ENCODE assay signal across 3 cellular contexts in the genomic region with DNA sequence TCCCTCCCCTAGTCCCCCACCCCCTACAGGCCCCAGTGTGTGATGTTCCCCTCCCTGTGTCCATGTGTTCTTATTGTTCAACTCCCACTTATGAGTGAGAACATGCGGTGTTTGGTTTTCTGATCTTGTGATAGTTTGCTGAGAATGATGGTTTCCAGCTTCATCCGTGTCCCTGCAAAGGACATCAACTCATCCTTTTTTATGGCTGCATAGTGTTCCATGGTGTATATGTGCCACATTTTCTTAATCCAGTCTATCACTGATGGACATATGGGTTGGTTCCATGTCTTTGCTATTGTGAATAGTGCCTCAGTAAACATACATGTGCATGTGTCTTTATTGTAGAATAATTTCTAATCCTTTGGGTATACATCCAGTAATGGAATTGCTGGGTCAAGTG. TPM values are rescaled to one million over a fixed set of nuclear protein-coding genes. Genes with fewer than 3 reads are reported as not detected.
A peak's percentile ranks its signal among the peaks of the same experiment; 100 is the strongest.
DNase-seq lines count a peak whose midpoint lies in the region; ATAC-seq, FAIRE-seq and TF ChIP-seq lines count a peak whose summit lies in the region.
"Not testable (repeated sequence)": the region's sequence is repeated elsewhere in the genome, so short reads cannot be mapped to it uniquely, and the experiment has no call there.

No MANE protein-coding gene starts in this region.

- not testable (repeated sequence) for BruUV-seq in K562 (replicated peaks; lab: Mats Ljungman, UMichigan)

- H3K27me3 ChIP-seq in K562 (ENCODE audit: control insufficient read depth in 2 of 2, insufficient read depth in 2 of 2, low read length in 2 of 2) = not testable (repeated sequence)

- POLR2A ChIA-PET in HEK293 (lab: Yijun Ruan, JAX) = not testable (repeated sequence)
- POLR2A ChIA-PET in K562 (lab: Yijun Ruan, JAX) = interaction anchor here (1.5 kb wide), 1 partner anchor 9 kb away, joined by 3 read pairs; no protein-coding TSS in a partner anchor

- H3K4me3 ChIP-seq in HEK293 (ENCODE audit: low read depth, low read length); K562: not testable (repeated sequence)

- not testable (repeated sequence) for H3K4me2 ChIP-seq in K562 (ENCODE audit: insufficient read depth, low read length)

- not testable (repeated sequence) for H2AFZ ChIP-seq in K562 (ENCODE audit: low read depth, low read length)

- not testable (repeated sequence) for FAIRE-seq in K562 (lab: Jason Lieb, UNC)

- not testable (repeated sequence) for TF ChIP-seq RAD21 in K562 (CRISPR knock-in tag; conservative IDR thresholded peaks at IDR 0.05 in 1 of 2, IDR thresholded peaks at IDR 0.05 in 1 of 2)

- TF ChIP-seq EP300 in K562 (IDR thresholded peaks at IDR 0.05; ENCODE audit: low read length) = not testable (repeated sequence)

- TF ChIP-seq POLR2A in K562 (conservative IDR thresholded peaks at IDR 0.05) = not testable (repeated sequence)

- not testable (repeated sequence) for H3K4me1 ChIP-seq in HEK293 (ENCODE audit: control insufficient read depth, insufficient read depth, low read length)
- peaks cover 12 to 18% of the 10 kb centered on the region in 2 experiments; a peak in 4 of 5 replicates for H3K4me1 ChIP-seq in K562 (replicated peaks in 1 of 2; ENCODE audit: control insufficient read depth in 2 of 2, insufficient read depth in 2 of 2, low read length in 2 of 2)

- peaks cover 16% of the 10 kb centered on the region for H3K4me1 Mint-ChIP-seq in stimulated activated effector memory CD8-positive, alpha-beta T cell treated with anti-CD3 and anti-CD28 coated beads, Interleukin-12 subunit alpha, Interleukin-12 subunit beta, amount 100 ng/mL, for 72 hours

- H3K27ac ChIP-seq in HEK293 (ENCODE audit: extremely low read depth, low read depth, low read length); K562 (ENCODE audit: extremely low read depth, low read depth, low read length): not testable (repeated sequence)

- not testable (repeated sequence) for DNase-seq in K562 (ENCODE audit: extremely low read depth in 1 of 4, low spot score in 3 of 4); stimulated activated effector memory CD8-positive, alpha-beta T cell treated with anti-CD3 and anti-CD28 coated beads, Interleukin-12 subunit alpha, Interleukin-12 subunit beta, amount 100 ng/mL, for 72 hours (ENCODE audit: low spot score in 2 of 2)

- H3K27ac Mint-ChIP-seq in stimulated activated effector memory CD8-positive, alpha-beta T cell treated with anti-CD3 and anti-CD28 coated beads, Interleukin-12 subunit alpha, Interleukin-12 subunit beta, amount 100 ng/mL, for 72 hours = peak overlapping the region; percentile 54

- peaks cover 4 to 11% of the 10 kb centered on the region in 2 experiments; a peak in 2 of 3 replicates for H3K36me3 ChIP-seq in HEK293 (ENCODE audit: control insufficient read depth in 2 of 2, insufficient read depth in 1 of 2, low read length in 2 of 2)
- not testable (repeated sequence) for H3K36me3 ChIP-seq in K562 (ENCODE audit: control insufficient read depth, insufficient read depth, low read length)

- peaks cover 17% of the 10 kb centered on the region for H3K36me3 Mint-ChIP-seq in stimulated activated effector memory CD8-positive, alpha-beta T cell treated with anti-CD3 and anti-CD28 coated beads, Interleukin-12 subunit alpha, Interleukin-12 subunit beta, amount 100 ng/mL, for 72 hours

- H3K9me3 ChIP-seq in HEK293 (ENCODE audit: control insufficient read depth, insufficient read depth, low read depth, low read length); K562 (replicated peaks; ENCODE audit: control insufficient read depth, insufficient read depth, low read depth, low read length): not testable (repeated sequence)

- peaks cover 17% of the 10 kb centered on the region for H3K9me3 Mint-ChIP-seq in stimulated activated effector memory CD8-positive, alpha-beta T cell treated with anti-CD3 and anti-CD28 coated beads, Interleukin-12 subunit alpha, Interleukin-12 subunit beta, amount 100 ng/mL, for 72 hours

- WGBS in K562 (ENCODE audit: insufficient coverage, low coverage, missing lambda C conversion rate) = 83% methylated on average over 1 of the region's 2 CpGs

- intact Hi-C loops in K562 (cut with micrococcal nuclease) = not testable (repeated sequence)

- H3K4me3 Mint-ChIP-seq in stimulated activated effector memory CD8-positive, alpha-beta T cell treated with anti-CD3 and anti-CD28 coated beads, Interleukin-12 subunit alpha, Interleukin-12 subunit beta, amount 100 ng/mL, for 72 hours = not testable (repeated sequence)

- not testable (repeated sequence) for H3K9me1 ChIP-seq in K562 (ENCODE audit: control insufficient read depth, insufficient read depth, low read length)

- H4K20me1 ChIP-seq in K562 (replicated peaks; ENCODE audit: control insufficient read depth, insufficient read depth, low read length) = not testable (repeated sequence)

- not testable (repeated sequence) for H3K79me2 ChIP-seq in K562 (ENCODE audit: control insufficient read depth, insufficient read depth, low read length)

- not testable (repeated sequence) for H3K9ac ChIP-seq in K562 (ENCODE audit: insufficient read depth in 1 of 2, low read depth in 2 of 2, low read length in 2 of 2)

- TF ChIP-seq CTCF in HEK293 (tag by site-specific recombination; IDR thresholded peaks at IDR 0.05); K562 (IDR thresholded peaks at IDR 0.05 in 2 of 3, conservative IDR thresholded peaks at IDR 0.05 in 1 of 3; ENCODE audit: insufficient read depth in 2 of 3, low read depth in 1 of 3, low read length in 3 of 3): not testable (repeated sequence)

- in situ Hi-C loops in K562 (cut with MboI) = not testable (repeated sequence)

- CTCF ChIA-PET in HEK293 (lab: Yijun Ruan, JAX) = interaction anchor here (0.6 kb wide), 1 partner anchor 204 kb away, joined by 3 read pairs; no protein-coding TSS in a partner anchor
- CTCF ChIA-PET in K562 (lab: Yijun Ruan, JAX; ENCODE audit: low intra/inter-chr PET ratio) = not testable (repeated sequence)

- ATAC-seq in K562; stimulated activated effector memory CD8-positive, alpha-beta T cell treated with anti-CD3 and anti-CD28 coated beads, Interleukin-12 subunit alpha, Interleukin-12 subunit beta, amount 100 ng/mL, for 72 hours: not testable (repeated sequence)

TF ChIP-seq in HEK293, 187 proteins besides CTCF, POLR2A, EP300 and RAD21:
- TF ChIP-seq ZNF146 (tag by site-specific recombination; IDR thresholded peaks at IDR 0.05) = peak; percentile 53; the same call in 1 of the 2 replicates
TF ChIP-seq in HEK293: peak in this region for 1; not testable (repeated sequence) for 186.

TF ChIP-seq in K562, 482 proteins besides CTCF, POLR2A, EP300 and RAD21:
- TF ChIP-seq BCOR (IDR thresholded peaks at IDR 0.05) (0 out of 2 replicates have a peak, but pooled peaks have one; percentile 40), ZNF146 (CRISPR knock-in tag; IDR thresholded peaks at IDR 0.05; ENCODE audit: unreplicated experiment) (peak; percentile 86)
TF ChIP-seq in K562: peak in this region for 2; not testable (repeated sequence) for 480.

RNA-seq across cellular contexts. Expression of a gene that starts 46.6 kb away (rescaled TPM):
- 15.2 and 38.3 TPM in 2 replicates for total RNA-seq in K562 (2011; cell fraction: chromatin; rRNA removed; ENCODE audit: low replicate concordance)
- total RNA-seq in K562 (2011; cell fraction: nucleolus; rRNA removed) = 10.5 and 12.2 TPM in 2 replicates
- 10.1 and 13.8 TPM in 2 replicates for total RNA-seq in K562 (2011; cell fraction: nucleoplasm; rRNA removed)
- total RNA-seq in K562 (2014; rRNA removed) = 66.8 and 80.1 TPM in 2 replicates
- total RNA-seq in K562 (2014; rRNA removed; fragmentation: Illumina TruSeq; extraction: Trizol) = 119 and 142 TPM in 2 replicates
- total RNA-seq in K562 (2015; rRNA removed; fragmentation: Illumina TruSeq; extraction: Trizol) = 140 and 148 TPM in 2 replicates
- total RNA-seq in K562 (2021) = 65.7 and 70.7 TPM in 2 replicates
- 35.9 and 57.9 TPM in 2 replicates for polyA plus RNA-seq in K562 (2011; rRNA removed)
- polyA plus RNA-seq in K562 (2011; cell fraction: cytosol; rRNA removed) = 6.3 and 12.5 TPM in 2 replicates
- polyA plus RNA-seq in K562 (2011; cell fraction: nucleus; rRNA removed) = 31.6 and 33.6 TPM in 2 replicates
- 38.2 and 83.0 TPM in 2 replicates for polyA plus RNA-seq in K562 (2012)
- polyA plus RNA-seq in K562 (2014; fragmentation: Illumina TruSeq; extraction: Trizol) = 114 and 123 TPM in 2 replicates
- 100 to 1,000 TPM in 1 of 2 experiments, 10 to 100 TPM in 1; 88.3 to 162 TPM for polyA plus RNA-seq in K562 (2014; fragmentation: Nextera tagmentation; extraction: Ambion mirVana)
- 123 and 141 TPM in 2 replicates for polyA plus RNA-seq in K562 (2014; rRNA removed)
- polyA minus RNA-seq in K562 (2011; rRNA and poly(A)+ RNA removed) = 46.1 and 49.2 TPM in 2 replicates
- 14.5 and 19.7 TPM in 2 replicates for polyA minus RNA-seq in K562 (2011; cell fraction: cytosol; rRNA and poly(A)+ RNA removed)
- polyA minus RNA-seq in K562 (2011; cell fraction: nucleus; rRNA and poly(A)+ RNA removed) = 18.6 and 26.7 TPM in 2 replicates
